1 cellular context compared by ENCODE assay signal in the genomic region with DNA sequence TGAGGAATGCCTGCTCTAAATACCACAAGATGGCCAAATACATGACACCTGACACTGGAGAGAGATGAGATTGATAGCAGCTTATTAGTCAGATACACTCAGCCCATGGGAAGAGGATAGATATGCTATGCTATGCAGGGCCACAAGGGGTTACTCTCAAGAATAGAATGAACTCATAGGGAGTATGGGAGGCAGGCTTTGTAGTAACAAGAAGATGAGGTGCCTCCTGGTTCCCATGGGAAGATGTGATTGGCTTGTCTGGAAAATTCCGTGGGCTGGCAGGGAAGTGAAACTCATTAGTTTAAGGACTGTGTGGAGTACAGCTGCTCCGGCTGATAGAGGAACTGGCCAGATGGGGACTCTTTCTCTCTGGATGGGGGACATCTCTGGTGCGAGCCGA.
TF ChIP-seq lines count a peak whose summit lies in the region.

No MANE protein-coding gene starts in this region.

TF ChIP-seq in HepG2, 621 proteins besides CTCF, POLR2A, EP300 and RAD21:
- TF ChIP-seq REST (IDR thresholded peaks at IDR 0.05; ENCODE audit: borderline replicate concordance in 1 of 2, low read depth in 1 of 2, low read length in 2 of 2) = no peak
- no peak for TF ChIP-seq HMGXB3 (CRISPR knock-in tag; IDR thresholded peaks at IDR 0.05; ENCODE audit: borderline replicate concordance)
- peak; percentile 67; the same call in 1 of the 2 replicates for TF ChIP-seq ZNF652 (CRISPR knock-in tag; IDR thresholded peaks at IDR 0.05; ENCODE audit: borderline replicate concordance, low read depth)
- no peak for TF ChIP-seq PCBP2 (optimal IDR thresholded peaks at IDR 0.05; ENCODE audit: low read depth, low read length, poor library complexity, severe bottlenecking)
- no peak for TF ChIP-seq REL (CRISPR knock-in tag; conservative IDR thresholded peaks at IDR 0.05)
TF ChIP-seq in HepG2: peak in this region for 1.
